In genomic region chr16:67883872-67884261, GRCh38 we compare ENCODE assay signal across 8 cellular contexts. TPM values are rescaled to one million over a fixed set of nuclear protein-coding genes. Genes with fewer than 3 reads are reported as not detected.
DNase-seq lines count a peak whose midpoint lies in the region; ATAC-seq and TF ChIP-seq lines count a peak whose summit lies in the region.

No MANE protein-coding gene starts in this region.

- H3K36me3 ChIP-seq in DND-41 (ENCODE audit: insufficient read depth, low read length) = peaks cover 75% of the 10 kb centered on the region

- H3K27me3 ChIP-seq in DND-41 (ENCODE audit: insufficient read depth, low read length, poor library complexity) = no peaks in the 10 kb centered on the region

- H3K9me3 ChIP-seq in DND-41 (ENCODE audit: insufficient read depth, low read length, severe bottlenecking) = no peaks in the 10 kb centered on the region

- no peak overlapping the region for H3K9ac ChIP-seq in DND-41 (ENCODE audit: low read depth, low read length)

- H3K4me1 ChIP-seq in DND-41 (ENCODE audit: insufficient read depth, low read length) = no peaks in the 10 kb centered on the region

- TF ChIP-seq CTCF in DND-41 (IDR thresholded peaks at IDR 0.05; ENCODE audit: borderline replicate concordance, extremely low read depth, low read length, poor library complexity, severe bottlenecking) (peak; percentile 91), LNCaP clone FGC (IDR thresholded peaks at IDR 0.05; ENCODE audit: control insufficient read depth, extremely low read depth, insufficient read depth) (peak; percentile 83)

- ATAC-seq in DND-41 (ENCODE audit: insufficient read depth, low read depth) (peak; percentile 84), GM21786 (IDR thresholded peaks at IDR 0.05; ENCODE audit: unreplicated experiment) (no peak)

- H3K4me3 ChIP-seq in DND-41 (ENCODE audit: low read depth in 1 of 2, low read length in 2 of 2) = no peak overlapping the region
- no peak overlapping the region for H3K4me3 ChIP-seq in LNCaP clone FGC (ENCODE audit: low read depth, low read length)

- H2AFZ ChIP-seq in DND-41 (ENCODE audit: low read depth, low read length) = no peak overlapping the region

- H3K27ac ChIP-seq in DND-41 (ENCODE audit: low read length) = no peak overlapping the region

- DNase-seq in DND-41 (peak; percentile 68), LNCaP clone FGC (ENCODE audit: low read depth) (no peak), cerebellar cortex (ENCODE audit: low spot score) (peak; percentile 52), lung microvascular endothelial cell (ENCODE audit: low read depth in 2 of 2) (peak; percentile 60 to 72), GOT3 (lab: John Stamatoyannopoulos, UW) (no peak)
- DNase-seq in activated CD4-positive, alpha-beta T cell treated with anti-CD3 and anti-CD28 coated beads for 4 hours = peak; percentile 71 to 72
- peak; percentile 47 to 54 for DNase-seq in stimulated activated CD8-positive, alpha-beta memory T cell treated with anti-CD3 and anti-CD28 coated beads, Interleukin-4, amount 100 ng/mL, for 1 hour (ENCODE audit: low read depth in 2 of 2, low spot score in 1 of 2)

- H3K4me2 ChIP-seq in DND-41 (ENCODE audit: insufficient read depth, low read length) = no peak overlapping the region

- no peaks in the 10 kb centered on the region for H3K79me2 ChIP-seq in DND-41 (ENCODE audit: insufficient read depth, low read length)

- H4K20me1 ChIP-seq in DND-41 (ENCODE audit: insufficient read depth, low read length) = peaks cover 31% of the 10 kb centered on the region

RNA-seq across cellular contexts. Expression of gene NRN1L, which starts 0.8 kb away (rescaled TPM):
- total RNA-seq in lung microvascular endothelial cell = not detected in 2 replicates

RNA-seq across cellular contexts. Expression of gene PSKH1, which starts 9.2 kb away (rescaled TPM):
- total RNA-seq in lung microvascular endothelial cell = 8.3 and 12.9 TPM in 2 replicates

RNA-seq across cellular contexts. Expression of gene EDC4, which starts 11.0 kb away (rescaled TPM):
- total RNA-seq in lung microvascular endothelial cell = 42.3 and 42.9 TPM in 2 replicates

RNA-seq across cellular contexts. Expression of gene CENPT, which starts 36.4 kb away (rescaled TPM):
- 12.2 and 20.0 TPM in 2 replicates for total RNA-seq in lung microvascular endothelial cell

RNA-seq across cellular contexts. Expression of gene NUTF2, which starts 37.1 kb away (rescaled TPM):
- 164 and 193 TPM in 2 replicates for total RNA-seq in lung microvascular endothelial cell

Comparison
In these comparisons a context has a peak if more than half of its experiments do, and no peak if none do; other contexts are left out.
1. DNase-seq: peak in DND-41 (single experiment), activated CD4-positive, alpha-beta T cell treated with anti-CD3 and anti-CD28 coated beads for 4 hours (2 of 2), cerebellar cortex (single experiment), lung microvascular endothelial cell (2 of 2) and stimulated activated CD8-positive, alpha-beta memory T cell treated with anti-CD3 and anti-CD28 coated beads, Interleukin-4, amount 100 ng/mL, for 1 hour (2 of 2); none in LNCaP clone FGC (single experiment) and GOT3 (single experiment).